Comparison of ENCODE assay signal across 8 cellular contexts in the genomic region with DNA sequence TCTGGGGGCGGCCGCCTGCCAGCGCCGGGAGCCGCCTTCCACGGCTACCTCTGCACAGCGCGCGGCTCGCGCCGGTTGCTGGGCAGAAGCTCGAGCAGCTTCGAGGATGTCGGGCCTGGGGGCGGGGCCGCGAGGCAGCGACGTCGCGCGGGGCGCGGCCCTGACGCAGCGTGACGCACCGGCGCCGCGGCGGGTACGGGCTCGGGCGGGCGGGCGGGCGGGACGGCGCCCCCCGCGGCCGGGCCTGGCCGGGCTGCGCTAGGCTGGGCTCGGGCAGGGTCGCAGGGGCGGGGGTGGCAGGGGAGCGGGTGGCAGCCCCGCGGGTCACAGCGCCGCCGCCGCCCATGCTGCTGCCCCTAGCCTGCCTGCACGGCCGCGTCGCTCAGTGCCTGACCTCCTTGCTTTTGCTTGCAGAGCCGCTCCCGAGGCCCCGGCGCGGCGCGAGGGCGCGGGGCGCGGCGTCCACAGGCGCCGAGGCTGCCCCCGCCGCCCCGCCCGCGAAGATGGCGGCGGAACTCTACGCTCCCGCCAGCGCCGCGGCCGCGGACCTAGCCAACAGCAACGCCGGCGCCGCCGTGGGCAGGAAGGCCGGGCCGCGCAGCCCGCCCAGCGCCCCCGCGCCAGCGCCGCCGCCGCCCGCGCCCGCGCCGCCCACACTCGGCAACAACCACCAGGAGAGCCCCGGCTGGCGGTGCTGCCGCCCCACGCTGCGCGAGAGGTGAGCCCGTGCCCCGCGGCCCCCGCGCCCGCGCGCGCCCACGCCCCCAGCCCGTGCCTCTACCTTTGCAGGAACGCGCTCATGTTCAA. TPM values are rescaled to one million over a fixed set of nuclear protein-coding genes. Genes with fewer than 3 reads are reported as not detected.
DNase-seq lines count a peak whose midpoint lies in the region; ATAC-seq, FAIRE-seq and TF ChIP-seq lines count a peak whose summit lies in the region.

A gene (plus strand): TSS at position 166 of the 807 bp plus-strand sequence. CDS start 179 bp downstream, at position 345.

- H2AFZ ChIP-seq in astrocyte (ENCODE audit: low read depth, low read length) = peak within 1 kb of the TSS; percentile 88

- H3K27ac ChIP-seq in astrocyte (ENCODE audit: low read depth, low read length) = peak within 1 kb of the TSS; percentile 72

- H3K4me3 Mint-ChIP-seq in astrocyte (ENCODE audit: unreplicated experiment) = peak within 1 kb of the TSS; percentile 83

- peaks cover 14% of the 10 kb centered on the region for H3K36me3 Mint-ChIP-seq in astrocyte (ENCODE audit: low read depth, unreplicated experiment)

- no peaks in the 10 kb centered on the region for H3K9me3 ChIP-seq in astrocyte (ENCODE audit: insufficient read depth, low read depth, low read length)

- peaks cover 70% of the 10 kb centered on the region for H3K79me2 ChIP-seq in astrocyte (ENCODE audit: insufficient read depth, low read length)

- peaks cover 65% of the 10 kb centered on the region for H4K20me1 ChIP-seq in astrocyte (ENCODE audit: insufficient read depth, low read length)

- intact Hi-C loops in sciatic nerve (cut with DNase I) = no loop called here

- H3K27me3 Mint-ChIP-seq in astrocyte (ENCODE audit: low read depth, unreplicated experiment) = no peaks in the 10 kb centered on the region

- peaks cover 5% of the 10 kb centered on the region for H3K36me3 ChIP-seq in astrocyte (ENCODE audit: insufficient read depth, low read length)

- no peak within 1 kb of the TSS for H3K27ac Mint-ChIP-seq in astrocyte (ENCODE audit: unreplicated experiment)

- peaks cover 17% of the 10 kb centered on the region for H3K4me1 ChIP-seq in astrocyte (ENCODE audit: insufficient read depth, low read length)

- peak within 1 kb of the TSS; percentile 80 for H3K9ac ChIP-seq in astrocyte (ENCODE audit: low read length)

- H3K27me3 ChIP-seq in astrocyte (ENCODE audit: insufficient read depth, low read length) = no peaks in the 10 kb centered on the region

- peak; percentile 26; the same call in 1 of the 2 replicates for TF ChIP-seq CTCF in GM12875 (IDR thresholded peaks at IDR 0.05; ENCODE audit: borderline replicate concordance, insufficient read depth, low read depth, low read length)
- no peak for TF ChIP-seq CTCF in astrocyte (IDR thresholded peaks at IDR 0.05; ENCODE audit: insufficient read depth, low read depth, low read length)

- peak; percentile 56 for DNase-seq in NCI-H1092 (lab: John Stamatoyannopoulos, UW)
- peak; percentile 80 for DNase-seq in T-helper 22 cell (ENCODE audit: low read depth)
- DNase-seq in astrocyte (ENCODE audit: low read depth) = peak; percentile 69
- DNase-seq in hippocampal formation (lab: John Stamatoyannopoulos, UW) = peak; percentile 70 to 80
- peak; percentile 90 for DNase-seq in sciatic nerve (ENCODE audit: low spot score)
- DNase-seq in AML-193 (lab: John Stamatoyannopoulos, UW) = no peak

- FAIRE-seq in astrocyte (lab: Jason Lieb, UNC) = no peak

- no peaks in the 10 kb centered on the region for H3K4me1 Mint-ChIP-seq in astrocyte (ENCODE audit: low read depth, unreplicated experiment)

- H3K9me3 Mint-ChIP-seq in astrocyte (ENCODE audit: unreplicated experiment) = peaks cover 2% of the 10 kb centered on the region

- ATAC-seq in HG02571 (IDR thresholded peaks at IDR 0.05; ENCODE audit: unreplicated experiment) (peak; percentile 73), sciatic nerve (peak; percentile 94)

- peak within 1 kb of the TSS; percentile 72 for H3K4me3 ChIP-seq in GM12875 (ENCODE audit: low read depth, low read length)
- peak within 1 kb of the TSS; percentile 74 for H3K4me3 ChIP-seq in astrocyte (ENCODE audit: insufficient read depth, low read depth, low read length)

- H3K4me2 ChIP-seq in astrocyte (ENCODE audit: low read length) = peak within 1 kb of the TSS; percentile 96

RNA-seq across cellular contexts. Expression of the gene that starts here (rescaled TPM):
- 23.8 and 25.1 TPM in 2 replicates for total RNA-seq in astrocyte
- 34.7 TPM for total RNA-seq in sciatic nerve

Comparison
In these comparisons a context has a peak if more than half of its experiments do, and no peak if none do; other contexts are left out.
1. DNase-seq: peak in NCI-H1092 (single experiment), T-helper 22 cell (single experiment), astrocyte (single experiment), hippocampal formation (2 of 2) and sciatic nerve (single experiment); none in AML-193 (0 of 2).